In the genomic region with DNA sequence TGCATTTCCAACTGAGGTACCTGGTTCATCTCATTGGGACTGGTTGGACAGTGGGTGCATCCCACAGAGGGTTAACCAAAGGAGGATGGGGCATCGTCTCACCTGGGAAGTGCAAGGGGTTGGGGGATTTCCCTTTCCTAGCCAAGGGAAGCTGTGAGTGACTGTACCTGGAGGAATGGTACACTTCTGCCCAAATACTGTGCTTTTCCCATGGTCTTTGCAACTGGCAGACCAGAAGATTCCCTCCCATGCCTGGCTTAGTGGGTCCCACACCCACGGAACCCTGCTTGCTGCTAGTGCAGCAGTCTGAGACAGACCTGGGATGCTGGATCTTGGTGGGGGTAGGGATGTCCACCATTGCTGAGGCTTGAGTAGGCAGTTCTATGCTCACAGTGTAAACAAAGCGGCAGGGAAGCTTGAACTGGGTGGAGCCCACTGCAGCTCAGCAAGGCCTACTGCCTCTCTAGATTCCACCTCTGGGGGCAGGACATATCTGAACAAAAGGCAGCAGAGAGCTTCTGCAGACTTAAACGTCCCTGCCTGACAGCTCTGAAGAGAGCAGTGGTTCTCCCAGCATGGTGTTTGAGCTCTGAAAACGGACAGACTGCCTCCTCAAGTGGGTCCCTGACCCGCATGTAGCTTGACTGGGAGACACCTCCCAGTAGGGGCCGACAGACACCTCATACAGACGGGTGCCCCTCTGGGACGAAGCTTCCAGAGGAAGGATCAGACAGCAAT, we compare ENCODE assay signal across 2 cellular contexts. TPM values are rescaled to one million over a fixed set of nuclear protein-coding genes. Genes with fewer than 3 reads are reported as not detected.
"Had no signal": no experiment of that assay in that cellular context is flagged by ENCODE, and none has a peak within 500 bp of the region (broad histone marks: within the 10 kb centered on the region; RNA-seq: fewer than 3 reads in every experiment).

No MANE protein-coding gene starts in this region.

RNA-seq across cellular contexts. Expression of a gene that starts 9.7 kb away (rescaled TPM):
- total RNA-seq: OCI-LY7 had no signal

RNA-seq across cellular contexts. Expression of a gene that starts 15.6 kb away (rescaled TPM):
- total RNA-seq: OCI-LY7, T-cell had no signal
